8 cellular contexts compared by ENCODE assay signal in the genomic region with DNA sequence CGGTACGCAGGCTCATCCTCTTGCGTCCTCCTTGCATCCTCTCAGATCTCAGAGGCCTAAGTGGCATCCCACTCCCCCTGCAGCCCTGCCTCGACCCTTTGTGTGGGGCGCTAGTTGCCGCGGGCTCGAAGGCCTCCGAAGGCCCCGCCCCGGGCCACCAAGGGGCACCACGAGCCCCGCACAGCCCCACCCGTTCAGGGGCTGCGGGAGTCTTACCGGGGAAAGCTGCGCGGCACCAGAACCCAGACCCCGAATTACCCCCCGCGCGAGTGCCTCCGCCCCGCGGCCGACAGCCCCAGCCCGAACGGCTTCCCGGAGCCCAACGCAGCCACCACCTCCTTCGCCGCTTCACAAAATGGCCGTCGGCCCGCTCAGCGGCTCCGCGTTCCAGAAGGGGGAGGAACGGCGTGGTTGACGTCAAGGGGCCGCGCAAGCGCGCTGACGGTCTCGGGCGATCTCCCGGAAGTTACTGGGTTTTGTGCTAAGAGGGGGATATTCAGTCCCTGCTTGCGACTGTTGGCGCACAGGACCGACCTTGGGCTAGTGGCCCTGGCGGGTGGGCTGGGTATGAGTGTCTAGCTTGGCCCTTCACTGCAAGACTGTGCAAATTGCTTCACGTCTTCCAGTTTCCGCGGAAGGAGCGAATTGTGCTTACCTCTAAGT. TPM values are rescaled to one million over a fixed set of nuclear protein-coding genes. Genes with fewer than 3 reads are reported as not detected.
DNase-seq lines count a peak whose midpoint lies in the region; ATAC-seq, FAIRE-seq and TF ChIP-seq lines count a peak whose summit lies in the region.

TSS of gene CPNE1 (minus strand) at position 357 of the 663 bp plus-strand sequence. CDS start 31,977 bp downstream, outside the sequence.
TSS of gene RBM12 (minus strand) at position 357 of the 663 bp plus-strand sequence. CDS start 9,578 bp downstream, outside the sequence.

- H3K36me3 Mint-ChIP-seq in Calu3 (ENCODE audit: insufficient read depth, unreplicated experiment) = peaks cover 47% of the 10 kb centered on the region

- peak within 1 kb of the TSS; percentile 99 for H3K27ac Mint-ChIP-seq in Calu3 (ENCODE audit: unreplicated experiment)

- H4K20me1 ChIP-seq in OCI-LY3 (ENCODE audit: insufficient read depth, low read length) = peaks cover 45% of the 10 kb centered on the region
- peaks cover 11% of the 10 kb centered on the region for H4K20me1 ChIP-seq in endothelial cell of umbilical vein (replicated peaks; ENCODE audit: control insufficient read depth, extremely low read depth, insufficient read depth, low read length)

- POLR2A ChIA-PET in endothelial cell of umbilical vein (lab: Charles Lee) = no interaction called here

- no peaks in the 10 kb centered on the region for H3K27me3 ChIP-seq in OCI-LY3 (ENCODE audit: low read depth, low read length)
- H3K27me3 ChIP-seq in endothelial cell of umbilical vein (ENCODE audit: control insufficient read depth in 2 of 2, insufficient read depth in 2 of 2, low read length in 2 of 2) = no peaks in the 10 kb centered on the region

- peak; percentile 91 for FAIRE-seq in endothelial cell of umbilical vein (lab: Jason Lieb, UNC)

- DNase-seq in Calu3 (peak; percentile 97), HuH-7.5 (ENCODE audit: low spot score) (peak; percentile 98), endothelial cell of umbilical vein (ENCODE audit: low read depth, low spot score) (peak; percentile 94), midbrain (lab: John Stamatoyannopoulos, UW) (peak; percentile 95)
- peak; percentile 96 for DNase-seq in activated CD8-positive, alpha-beta memory T cell treated with anti-CD3 and anti-CD28 coated beads, Interleukin-2, amount 50 U/mL, for 48 hours
- DNase-seq in stimulated activated CD8-positive, alpha-beta memory T cell treated with anti-CD3 and anti-CD28 coated beads, Interleukin-15, amount 100 ng/mL, for 48 hours (ENCODE audit: low read depth in 2 of 2) = peak; percentile 88 to 90

- no peaks in the 10 kb centered on the region for H3K27me3 Mint-ChIP-seq in Calu3 (ENCODE audit: unreplicated experiment)

- intact Hi-C loops in Calu3 (cut with micrococcal nuclease; ENCODE audit: unreplicated experiment) (loop anchor here (2.0 to 10.0 kb wide), 3 partner anchors 47 to 150 kb away; partner anchors contain the start of genes RBM39 and SPAG4), endothelial cell of umbilical vein (cut with micrococcal nuclease) (loop anchor here (1.0 to 5.0 kb wide), 3 partner anchors 34 to 78 kb away; partner anchors contain the start of genes NFS1, RBM39 and ROMO1)

- peak; percentile 63 for ATAC-seq in GM21447 (IDR thresholded peaks at IDR 0.05; ENCODE audit: unreplicated experiment)

- no TSS peak for BruUV-seq in Calu3 (replicated peaks; lab: Mats Ljungman, UMichigan)
- BruUV-seq in endothelial cell of umbilical vein (replicated peaks; lab: Mats Ljungman, UMichigan) = no TSS peak

- TF ChIP-seq POLR2A in endothelial cell of umbilical vein (IDR thresholded peaks at IDR 0.05; ENCODE audit: low read depth, low read length) = peak; percentile 95

- CTCF ChIA-PET in Calu3 (lab: Charles Lee) (interaction anchor here (0.5 to 1.7 kb wide), 6 partner anchors 13 to 493 kb away, joined by 3 to 6 read pairs (median 4); partner anchors contain the start of gene SCAND1), endothelial cell of umbilical vein (lab: Charles Lee) (interaction anchor here (0.8 to 1.3 kb wide), 4 partner anchors 9 to 78 kb away, joined by 3 to 4 read pairs (median 3); partner anchors contain the start of genes RBM39 and SPAG4)

- H3K4me1 ChIP-seq in OCI-LY3 (ENCODE audit: low read length) (peaks cover 28% of the 10 kb centered on the region), endothelial cell of umbilical vein (ENCODE audit: control insufficient read depth, extremely low read depth, insufficient read depth, low read length) (peaks cover 19% of the 10 kb centered on the region)

- H3K9me1 ChIP-seq in endothelial cell of umbilical vein (replicated peaks; ENCODE audit: control insufficient read depth, extremely low read depth, insufficient read depth, low read length) = no peaks in the 10 kb centered on the region

- peak within 1 kb of the TSS; percentile 98 for H3K4me3 Mint-ChIP-seq in Calu3 (ENCODE audit: low read depth, unreplicated experiment)

- peak within 1 kb of the TSS; percentile 92 for H3K4me2 ChIP-seq in OCI-LY3 (ENCODE audit: low read length)
- H3K4me2 ChIP-seq in endothelial cell of umbilical vein (ENCODE audit: insufficient read depth, low read length) = peak within 1 kb of the TSS; percentile 77

- H2AFZ ChIP-seq in OCI-LY3 (ENCODE audit: low read depth, low read length) (peak within 1 kb of the TSS; percentile 88), endothelial cell of umbilical vein (ENCODE audit: low read depth, low read length) (peak within 1 kb of the TSS; percentile 64)

- H3K79me2 ChIP-seq in OCI-LY3 (ENCODE audit: low read length) (peaks cover 55% of the 10 kb centered on the region), endothelial cell of umbilical vein (ENCODE audit: control insufficient read depth, insufficient read depth, low read length) (peaks cover 49% of the 10 kb centered on the region)

- dilution Hi-C loops in endothelial cell of umbilical vein (cut with MboI; ENCODE audit: extremely low pct_ligation_motif_present, low sequenced_read_pairs) = no loop called here

- H3K9me3 ChIP-seq in OCI-LY3 (ENCODE audit: insufficient read depth, low read length) (no peaks in the 10 kb centered on the region), endothelial cell of umbilical vein (replicated peaks; ENCODE audit: control insufficient read depth, insufficient read depth, low read length) (no peaks in the 10 kb centered on the region)

- H3K4me3 ChIP-seq in OCI-LY3 (ENCODE audit: low read length) = peak within 1 kb of the TSS; percentile 86
- H3K4me3 ChIP-seq in endothelial cell of umbilical vein (replicated peaks in 1 of 3; ENCODE audit: insufficient read depth in 1 of 3, low read depth in 1 of 3, low read length in 3 of 3) = peak within 1 kb of the TSS; percentile 13 to 81 (median 78)

- H3K27ac ChIP-seq in OCI-LY3 (ENCODE audit: low read length) (peak within 1 kb of the TSS; percentile 74), endothelial cell of umbilical vein (ENCODE audit: insufficient read depth, low read depth, low read length) (peak within 1 kb of the TSS; percentile 33)

- H3K36me3 ChIP-seq in OCI-LY3 (replicated peaks; ENCODE audit: low read depth, low read length) (peaks cover 24% of the 10 kb centered on the region), endothelial cell of umbilical vein (ENCODE audit: control insufficient read depth in 2 of 2, extremely low read depth in 1 of 2, insufficient read depth in 2 of 2, low read length in 2 of 2) (peaks cover 0 to 4% of the 10 kb centered on the region in 2 experiments)

- H3K4me1 Mint-ChIP-seq in Calu3 (ENCODE audit: low read depth, unreplicated experiment) = peaks cover 43% of the 10 kb centered on the region

- no peaks in the 10 kb centered on the region for H3K9me3 Mint-ChIP-seq in Calu3 (ENCODE audit: low read depth, unreplicated experiment)

- H3K9ac ChIP-seq in OCI-LY3 (ENCODE audit: low read length) (peak within 1 kb of the TSS; percentile 98), endothelial cell of umbilical vein (replicated peaks; ENCODE audit: extremely low read depth, insufficient read depth, low read length) (peak within 1 kb of the TSS; percentile 59)

- TF ChIP-seq CTCF in Calu3 (IDR thresholded peaks at IDR 0.05; ENCODE audit: unreplicated experiment) (no peak), OCI-LY3 (IDR thresholded peaks at IDR 0.05; ENCODE audit: low read depth, low read length) (no peak), endothelial cell of umbilical vein (IDR thresholded peaks at IDR 0.05; ENCODE audit: extremely low read depth in 1 of 2, insufficient read depth in 1 of 2, low read depth in 1 of 2, low read length in 2 of 2) (peak in 1 of 2 donors; percentile 6)

TF ChIP-seq in endothelial cell of umbilical vein, 7 proteins besides CTCF, POLR2A, EP300 and RAD21:
- TF ChIP-seq, protein P1, sequence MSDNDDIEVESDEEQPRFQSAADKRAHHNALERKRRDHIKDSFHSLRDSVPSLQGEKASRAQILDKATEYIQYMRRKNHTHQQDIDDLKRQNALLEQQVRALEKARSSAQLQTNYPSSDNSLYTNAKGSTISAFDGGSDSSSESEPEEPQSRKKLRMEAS (IDR thresholded peaks at IDR 0.05; ENCODE audit: insufficient read depth, insufficient read length) = no peak
- TF ChIP-seq JUN (IDR thresholded peaks at IDR 0.05; ENCODE audit: borderline replicate concordance, insufficient read depth, insufficient read length, low read depth) (no peak), FOS (IDR thresholded peaks at IDR 0.05; ENCODE audit: borderline replicate concordance, insufficient read depth, low read length) (no peak), POLR2AphosphoS5 (IDR thresholded peaks at IDR 0.05; ENCODE audit: insufficient read depth, low read depth, low read length) (peak; percentile 98)

RNA-seq across cellular contexts. Expression of gene CPNE1, which starts in this region (rescaled TPM):
- total RNA-seq in Calu3 (2022) (458 and 505 TPM in 2 replicates), endothelial cell of umbilical vein (239 and 244 TPM in 2 replicates)
- 316 and 368 TPM in 2 replicates for polyA plus RNA-seq in endothelial cell of umbilical vein
- 163 and 198 TPM in 2 replicates for polyA plus RNA-seq in endothelial cell of umbilical vein (2011; cell fraction: cytosol; rRNA removed)
- 494 and 508 TPM in 2 replicates for polyA plus RNA-seq in endothelial cell of umbilical vein (2011; cell fraction: nucleus; rRNA removed)
- 149 and 157 TPM in 2 replicates for polyA plus RNA-seq in endothelial cell of umbilical vein (2012)
- 228 and 246 TPM in 2 replicates for polyA minus RNA-seq in endothelial cell of umbilical vein
- polyA minus RNA-seq in endothelial cell of umbilical vein (2011; cell fraction: cytosol; rRNA and poly(A)+ RNA removed) = 196 TPM
- 128 and 147 TPM in 2 replicates for polyA minus RNA-seq in endothelial cell of umbilical vein (2011; cell fraction: nucleus; rRNA and poly(A)+ RNA removed)

RNA-seq across cellular contexts. Expression of gene RBM12, which starts in this region (rescaled TPM):
- total RNA-seq in Calu3 (2022) (125 and 133 TPM in 2 replicates), endothelial cell of umbilical vein (98.0 and 105 TPM in 2 replicates)
- polyA plus RNA-seq in endothelial cell of umbilical vein = 120 and 121 TPM in 2 replicates
- polyA plus RNA-seq in endothelial cell of umbilical vein (2011; cell fraction: cytosol; rRNA removed) = 55.0 and 62.6 TPM in 2 replicates
- 104 and 125 TPM in 2 replicates for polyA plus RNA-seq in endothelial cell of umbilical vein (2011; cell fraction: nucleus; rRNA removed)
- 62.3 and 68.2 TPM in 2 replicates for polyA plus RNA-seq in endothelial cell of umbilical vein (2012)
- 334 and 392 TPM in 2 replicates for polyA minus RNA-seq in endothelial cell of umbilical vein
- 75.2 TPM for polyA minus RNA-seq in endothelial cell of umbilical vein (2011; cell fraction: cytosol; rRNA and poly(A)+ RNA removed)
- polyA minus RNA-seq in endothelial cell of umbilical vein (2011; cell fraction: nucleus; rRNA and poly(A)+ RNA removed) = 129 and 133 TPM in 2 replicates

Comparison
In these comparisons a context has a peak if more than half of its experiments do, and no peak if none do; other contexts are left out.
1. Peak in every context shown above with its lines: DNase-seq, ATAC-seq, H3K4me3 ChIP-seq and H3K27ac ChIP-seq.